8 cellular contexts compared by ENCODE assay signal in the genomic region with DNA sequence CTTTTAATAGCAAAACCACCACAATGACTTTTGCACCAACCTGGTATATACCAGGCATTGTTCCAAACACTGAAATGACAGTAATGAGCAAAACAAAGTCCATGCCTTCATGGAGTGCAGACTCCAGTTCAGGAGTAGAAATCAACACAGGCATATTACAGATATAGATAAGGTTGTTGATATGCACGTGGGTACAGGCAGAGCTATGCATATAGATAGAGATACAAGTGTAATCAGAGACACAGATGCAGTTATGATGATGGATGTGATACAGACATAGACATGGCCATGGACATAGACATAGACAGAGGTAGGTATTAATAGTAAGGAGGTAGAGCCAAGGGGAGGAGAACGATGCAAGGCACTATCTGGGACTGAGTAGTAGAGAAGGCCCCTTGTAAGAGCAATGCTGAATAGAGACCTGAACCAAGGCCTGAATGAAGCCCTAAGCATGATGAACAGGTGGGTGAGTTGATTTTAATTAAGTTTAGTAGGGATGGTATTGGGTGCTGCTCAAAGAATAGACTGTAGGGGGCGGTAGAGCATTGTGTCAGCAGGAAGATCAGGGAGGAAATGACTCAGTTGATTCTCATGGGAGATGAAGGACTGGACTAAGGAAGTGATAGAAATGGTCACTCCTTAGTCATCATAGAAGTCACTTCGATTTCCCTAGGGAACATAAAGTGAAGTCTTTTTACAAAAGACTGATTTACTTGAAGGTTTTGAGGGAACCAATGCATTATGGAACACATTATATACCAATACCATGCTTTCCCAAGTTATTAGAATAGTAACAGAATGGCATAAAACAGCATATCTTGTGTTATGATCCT. TPM values are rescaled to one million over a fixed set of nuclear protein-coding genes. Genes with fewer than 3 reads are reported as not detected.
DNase-seq lines count a peak whose midpoint lies in the region; ATAC-seq, FAIRE-seq and TF ChIP-seq lines count a peak whose summit lies in the region.

No MANE protein-coding gene starts in this region.

- TF ChIP-seq POLR2A in GM12891 (IDR thresholded peaks at IDR 0.05; ENCODE audit: low read depth, low read length) (no peak), lower leg skin (IDR thresholded peaks at IDR 0.05) (no peak)

- TF ChIP-seq CTCF in epithelial cell of esophagus (IDR thresholded peaks at IDR 0.05; ENCODE audit: insufficient read depth, low read depth, low read length, missing control alignments) (peak; percentile 46), omental fat pad (IDR thresholded peaks at IDR 0.05) (no peak), lower leg skin (IDR thresholded peaks at IDR 0.05) (no peak)

- no peak overlapping the region for H3K4me3 ChIP-seq in epithelial cell of esophagus (ENCODE audit: low read length)
- no peak overlapping the region for H3K4me3 ChIP-seq in lower leg skin (ENCODE audit: low read depth, poor library complexity, severe bottlenecking)

- peak; percentile 91 for ATAC-seq in HG02678 (IDR thresholded peaks at IDR 0.05; ENCODE audit: unreplicated experiment)
- ATAC-seq in omental fat pad (ENCODE audit: low FRiP score): peak; percentile 52

- peak; percentile 94 for DNase-seq in A172 (ENCODE audit: low spot score)
- DNase-seq in GM12891 (ENCODE audit: insufficient read length, low spot score): peak; percentile 28
- DNase-seq in NCI-H1694 (lab: John Stamatoyannopoulos, UW): peak; percentile 14
- DNase-seq in activated CD4-positive, alpha-beta T cell treated with anti-CD3 and anti-CD28 coated beads for 48 hours: peak; percentile 73
- DNase-seq in epithelial cell of esophagus (ENCODE audit: low read depth): peak; percentile 39
- DNase-seq in omental fat pad (ENCODE audit: low spot score): no peak
- no peak for DNase-seq in lower leg skin (ENCODE audit: low spot score in 2 of 2)

- peak; percentile 86 for FAIRE-seq in GM12891 (lab: Jason Lieb, UNC)

- intact Hi-C loops in lower leg skin (cut with DNase I; ENCODE audit: low total_unique reads): no loop called here

- WGBS in lower leg skin, 2 donors: 63 to 66% methylated on average over 4 of the region's 4 CpGs

TF ChIP-seq in GM12891, 5 proteins besides CTCF, POLR2A, EP300 and RAD21:
- TF ChIP-seq TAF1 (IDR thresholded peaks at IDR 0.05; ENCODE audit: low read depth, low read length): no peak
- TF ChIP-seq SPI1 (IDR thresholded peaks at IDR 0.05; ENCODE audit: low read depth, low read length): peak; percentile 63
TF ChIP-seq in GM12891: peak in this region for 1.

RNA-seq across cellular contexts. Expression of a gene that starts 39.4 kb away (rescaled TPM):
- total RNA-seq in A172 (2014; rRNA removed; shearing (Covaris generic)): 11.4 and 12.7 TPM in 2 replicates
- polyA plus RNA-seq in GM12891 (2012; ENCODE audit: low read depth, missing spikeins): 3.6 TPM
- total RNA-seq in omental fat pad: 10 to 100 TPM in 1 of 4 donors, 1 to 10 TPM in 3; 2.9 to 31.1 (median 5.9) TPM
- 1 to 10 TPM in 3 of 4 donors, under 1 TPM in 1; 0.30 to 3.7 (median 2.3) TPM for total RNA-seq in lower leg skin

RNA-seq across cellular contexts. Expression of a gene that starts 51.3 kb away (rescaled TPM):
- 2.8 and 3.5 TPM in 2 replicates for total RNA-seq in A172 (2014; rRNA removed; shearing (Covaris generic))
- 1.8 TPM for polyA plus RNA-seq in GM12891 (2012; ENCODE audit: low read depth, missing spikeins)
- total RNA-seq in omental fat pad: 10 to 100 TPM in 1 of 4 donors, 1 to 10 TPM in 2, under 1 TPM in 1; 0.56 to 25.1 (median 3.9) TPM
- total RNA-seq in lower leg skin: 1 to 10 TPM in 1 of 4 donors, under 1 TPM in 2, not detected in 1; 0.08 to 1.5 (median 0.45) TPM

Comparison
In these comparisons a context has a peak if more than half of its experiments do, and no peak if none do; other contexts are left out.
1. DNase-seq: peak in A172 (single experiment), GM12891 (single experiment), NCI-H1694 (single experiment), activated CD4-positive, alpha-beta T cell treated with anti-CD3 and anti-CD28 coated beads for 48 hours (single experiment) and epithelial cell of esophagus (single experiment); none in omental fat pad (single experiment) and lower leg skin (0 of 2).